15 cellular contexts compared by ENCODE assay signal in the genomic region with DNA sequence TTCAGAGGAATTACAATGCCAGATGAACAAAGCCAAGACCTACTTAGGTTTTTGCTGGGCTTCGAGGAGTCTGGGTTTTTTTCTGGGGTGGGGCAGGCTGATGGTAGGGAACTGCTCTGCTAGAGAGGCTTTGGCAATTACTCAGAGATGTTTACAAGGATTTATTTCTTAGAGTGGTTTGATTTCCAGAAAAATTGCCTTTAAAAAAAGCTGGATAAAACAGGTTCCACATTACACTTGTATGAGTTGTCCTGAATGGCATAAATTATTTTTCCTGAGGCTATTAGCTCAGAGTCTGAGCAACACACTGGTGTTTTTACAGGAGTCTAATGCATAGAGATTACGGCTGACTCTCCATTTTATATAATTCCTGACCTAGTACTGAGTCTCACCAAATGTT.
A peak's percentile ranks its signal among the peaks of the same experiment; 100 is the strongest.
DNase-seq lines count a peak whose midpoint lies in the region; TF ChIP-seq lines count a peak whose summit lies in the region.
"Had no signal": no experiment of that assay in that cellular context is flagged by ENCODE, and none has a peak within 500 bp of the region (broad histone marks: within the 10 kb centered on the region; RNA-seq: fewer than 3 reads in every experiment).

No MANE protein-coding gene starts in this region.

- in situ Hi-C loops in brain microvascular endothelial cell (cut with HindIII; ENCODE audit: low pct_ligation_motif_present, low sequenced_read_pairs): no loop called here

- H3K27me3 ChIP-seq in MG63 (no peaks in the 10 kb centered on the region), brain microvascular endothelial cell (replicated peaks) (no peaks in the 10 kb centered on the region), sigmoid colon (no peaks in the 10 kb centered on the region)

- no peak for TF ChIP-seq CTCF in brain microvascular endothelial cell (IDR thresholded peaks at IDR 0.05; ENCODE audit: low read depth, low read length, missing control alignments)
- TF ChIP-seq CTCF in sigmoid colon (IDR thresholded peaks at IDR 0.05): no peak

- H3K36me3 ChIP-seq in MG63 (no peaks in the 10 kb centered on the region), brain microvascular endothelial cell (replicated peaks) (no peaks in the 10 kb centered on the region), sigmoid colon (no peaks in the 10 kb centered on the region)

- intact Hi-C loops in sigmoid colon (cut with DNase I): no loop called here

- DNase-seq in DMS79 treated with DMSO at 0.1 percent for 48 hours (lab: John Stamatoyannopoulos, UW): peak; percentile 66
- peak; percentile 56 for DNase-seq in MG63
- no peak for DNase-seq in brain microvascular endothelial cell
- peak; percentile 58 for DNase-seq in myocyte (ENCODE audit: low read depth)
- no peak for DNase-seq in NCI-H1092 treated with DMSO at 0.1 percent for 48 hours (lab: John Stamatoyannopoulos, UW)
- no peak for DNase-seq in nucleus accumbens (lab: John Stamatoyannopoulos, UW)
- DNase-seq in sigmoid colon: no peak
- no peak for DNase-seq in NCI-H2196 treated with DMSO at 0.1 percent for 48 hours (lab: John Stamatoyannopoulos, UW; ENCODE audit: unreplicated experiment)
- DNase-seq: activated naive CD8-positive, alpha-beta T cell treated with anti-CD3 and anti-CD28 coated beads for 36 hours; activated T-cell treated with anti-CD3 and anti-CD28 coated beads for 4 hours; GF-D8; NCI-H1694; NCI-H748 treated with DMSO at 0.1 percent for 48 hours; retina had no signal

- H3K9me3 ChIP-seq in MG63: 0 out of 2 replicates have a peak, but pooled peaks cover 3% of the 10 kb centered on the region
- no peaks in the 10 kb centered on the region for H3K9me3 ChIP-seq in sigmoid colon

- no peaks in the 10 kb centered on the region for H3K4me1 ChIP-seq in sigmoid colon

- WGBS in sigmoid colon, 2 donors: 63 to 76% methylated on average over 2 of the region's 2 CpGs

- no peak overlapping the region for H3K4me3 ChIP-seq in MG63
- no peak overlapping the region for H3K4me3 ChIP-seq in brain microvascular endothelial cell (ENCODE audit: low read depth, low read length)
- no peak overlapping the region for H3K4me3 ChIP-seq in sigmoid colon
- H3K4me3 ChIP-seq: K562 had no signal

- H3K27ac ChIP-seq in brain microvascular endothelial cell (peak overlapping the region; percentile 32), sigmoid colon (no peak overlapping the region)

- no peak for TF ChIP-seq EP300 in sigmoid colon (IDR thresholded peaks at IDR 0.05)

- no peak for TF ChIP-seq POLR2A in sigmoid colon (IDR thresholded peaks at IDR 0.05)

Comparison
In these comparisons a context has a peak if more than half of its experiments do, and no peak if none do; other contexts are left out.
1. DNase-seq: peak in DMS79 treated with DMSO at 0.1 percent for 48 hours (single experiment), MG63 (single experiment) and myocyte (single experiment); none in brain microvascular endothelial cell (single experiment), NCI-H1092 treated with DMSO at 0.1 percent for 48 hours (single experiment), nucleus accumbens (0 of 56), sigmoid colon (single experiment) and NCI-H2196 treated with DMSO at 0.1 percent for 48 hours (single experiment).